2 cellular contexts compared by ENCODE assay signal in the genomic region with DNA sequence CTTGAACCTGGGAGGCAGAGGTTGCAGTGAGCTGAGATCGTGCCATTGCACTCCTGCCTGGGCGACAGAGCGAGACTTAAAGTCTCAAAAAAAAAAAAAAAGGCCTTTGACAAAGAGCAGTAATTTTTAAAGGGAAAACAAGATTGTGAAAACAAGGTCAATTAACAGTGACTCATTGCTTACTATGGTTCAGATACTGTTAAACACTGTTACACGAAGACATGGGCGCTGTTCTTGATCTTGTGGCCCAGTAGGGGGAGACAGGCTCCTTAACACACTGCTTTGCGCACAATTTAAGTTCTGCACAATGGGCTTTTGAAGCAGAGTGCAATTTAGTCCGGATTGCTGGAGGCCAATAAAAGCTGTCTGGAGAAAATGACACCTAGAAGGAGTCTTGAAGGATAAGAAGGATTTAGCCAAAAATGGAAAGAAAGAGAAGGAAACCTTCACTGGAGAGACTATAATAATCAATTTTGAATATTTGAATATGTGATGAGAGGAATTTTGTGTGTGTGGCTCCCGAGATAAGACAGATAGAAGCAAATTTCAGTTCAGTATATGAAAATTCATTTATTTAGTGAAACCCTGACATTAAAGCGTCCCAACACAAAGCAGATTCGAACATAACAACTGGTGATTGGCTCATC.
A peak's percentile ranks its signal among the peaks of the same experiment; 100 is the strongest.
TF ChIP-seq lines count a peak whose summit lies in the region.

No MANE protein-coding gene starts in this region.

TF ChIP-seq in SK-N-SH, 30 proteins besides CTCF, POLR2A, EP300 and RAD21:
- TF ChIP-seq JUND (IDR thresholded peaks at IDR 0.05) = no peak
- TF ChIP-seq, protein P1, sequence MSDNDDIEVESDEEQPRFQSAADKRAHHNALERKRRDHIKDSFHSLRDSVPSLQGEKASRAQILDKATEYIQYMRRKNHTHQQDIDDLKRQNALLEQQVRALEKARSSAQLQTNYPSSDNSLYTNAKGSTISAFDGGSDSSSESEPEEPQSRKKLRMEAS (IDR thresholded peaks at IDR 0.05; ENCODE audit: low read depth) = no peak
- no peak for TF ChIP-seq SIN3A (IDR thresholded peaks at IDR 0.05; ENCODE audit: borderline replicate concordance, low read depth, low read length)
- peak; percentile 48 for TF ChIP-seq SMC3 (IDR thresholded peaks at IDR 0.05; ENCODE audit: low read depth, low read length)

TF ChIP-seq in K562, 482 proteins besides CTCF, POLR2A, EP300 and RAD21 (continues in another document):
- no peak for TF ChIP-seq ZNF232 (CRISPR knock-in tag; IDR thresholded peaks at IDR 0.05)
- TF ChIP-seq ZNF408 (CRISPR knock-in tag; IDR thresholded peaks at IDR 0.05; ENCODE audit: low read depth) = no peak
- no peak for TF ChIP-seq SETDB1 (IDR thresholded peaks at IDR 0.05; ENCODE audit: low read length)
- TF ChIP-seq, protein P2, sequence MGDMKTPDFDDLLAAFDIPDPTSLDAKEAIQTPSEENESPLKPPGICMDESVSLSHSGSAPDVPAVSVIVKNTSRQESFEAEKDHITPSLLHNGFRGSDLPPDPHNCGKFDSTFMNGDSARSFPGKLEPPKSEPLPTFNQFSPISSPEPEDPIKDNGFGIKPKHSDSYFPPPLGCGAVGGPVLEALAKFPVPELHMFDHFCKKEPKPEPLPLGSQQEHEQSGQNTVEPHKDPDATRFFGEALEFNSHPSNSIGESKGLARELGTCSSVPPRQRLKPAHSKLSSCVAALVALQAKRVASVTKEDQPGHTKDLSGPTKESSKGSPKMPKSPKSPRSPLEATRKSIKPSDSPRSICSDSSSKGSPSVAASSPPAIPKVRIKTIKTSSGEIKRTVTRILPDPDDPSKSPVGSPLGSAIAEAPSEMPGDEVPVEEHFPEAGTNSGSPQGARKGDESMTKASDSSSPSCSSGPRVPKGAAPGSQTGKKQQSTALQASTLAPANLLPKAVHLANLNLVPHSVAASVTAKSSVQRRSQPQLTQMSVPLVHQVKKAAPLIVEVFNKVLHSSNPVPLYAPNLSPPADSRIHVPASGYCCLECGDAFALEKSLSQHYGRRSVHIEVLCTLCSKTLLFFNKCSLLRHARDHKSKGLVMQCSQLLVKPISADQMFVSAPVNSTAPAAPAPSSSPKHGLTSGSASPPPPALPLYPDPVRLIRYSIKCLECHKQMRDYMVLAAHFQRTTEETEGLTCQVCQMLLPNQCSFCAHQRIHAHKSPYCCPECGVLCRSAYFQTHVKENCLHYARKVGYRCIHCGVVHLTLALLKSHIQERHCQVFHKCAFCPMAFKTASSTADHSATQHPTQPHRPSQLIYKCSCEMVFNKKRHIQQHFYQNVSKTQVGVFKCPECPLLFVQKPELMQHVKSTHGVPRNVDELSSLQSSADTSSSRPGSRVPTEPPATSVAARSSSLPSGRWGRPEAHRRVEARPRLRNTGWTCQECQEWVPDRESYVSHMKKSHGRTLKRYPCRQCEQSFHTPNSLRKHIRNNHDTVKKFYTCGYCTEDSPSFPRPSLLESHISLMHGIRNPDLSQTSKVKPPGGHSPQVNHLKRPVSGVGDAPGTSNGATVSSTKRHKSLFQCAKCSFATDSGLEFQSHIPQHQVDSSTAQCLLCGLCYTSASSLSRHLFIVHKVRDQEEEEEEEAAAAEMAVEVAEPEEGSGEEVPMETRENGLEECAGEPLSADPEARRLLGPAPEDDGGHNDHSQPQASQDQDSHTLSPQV (IDR thresholded peaks at IDR 0.05) = no peak
- peak; percentile 77 for TF ChIP-seq JUND (IDR thresholded peaks at IDR 0.05; ENCODE audit: borderline replicate concordance, low read depth, low read length)
- TF ChIP-seq JUND (tag; IDR thresholded peaks at IDR 0.05; ENCODE audit: borderline replicate concordance, low read depth, low read length) = peak; percentile 78; the same call in 1 of the 3 replicates
- no peak for TF ChIP-seq ERF (CRISPR knock-in tag; IDR thresholded peaks at IDR 0.05)
- TF ChIP-seq, protein P3, sequence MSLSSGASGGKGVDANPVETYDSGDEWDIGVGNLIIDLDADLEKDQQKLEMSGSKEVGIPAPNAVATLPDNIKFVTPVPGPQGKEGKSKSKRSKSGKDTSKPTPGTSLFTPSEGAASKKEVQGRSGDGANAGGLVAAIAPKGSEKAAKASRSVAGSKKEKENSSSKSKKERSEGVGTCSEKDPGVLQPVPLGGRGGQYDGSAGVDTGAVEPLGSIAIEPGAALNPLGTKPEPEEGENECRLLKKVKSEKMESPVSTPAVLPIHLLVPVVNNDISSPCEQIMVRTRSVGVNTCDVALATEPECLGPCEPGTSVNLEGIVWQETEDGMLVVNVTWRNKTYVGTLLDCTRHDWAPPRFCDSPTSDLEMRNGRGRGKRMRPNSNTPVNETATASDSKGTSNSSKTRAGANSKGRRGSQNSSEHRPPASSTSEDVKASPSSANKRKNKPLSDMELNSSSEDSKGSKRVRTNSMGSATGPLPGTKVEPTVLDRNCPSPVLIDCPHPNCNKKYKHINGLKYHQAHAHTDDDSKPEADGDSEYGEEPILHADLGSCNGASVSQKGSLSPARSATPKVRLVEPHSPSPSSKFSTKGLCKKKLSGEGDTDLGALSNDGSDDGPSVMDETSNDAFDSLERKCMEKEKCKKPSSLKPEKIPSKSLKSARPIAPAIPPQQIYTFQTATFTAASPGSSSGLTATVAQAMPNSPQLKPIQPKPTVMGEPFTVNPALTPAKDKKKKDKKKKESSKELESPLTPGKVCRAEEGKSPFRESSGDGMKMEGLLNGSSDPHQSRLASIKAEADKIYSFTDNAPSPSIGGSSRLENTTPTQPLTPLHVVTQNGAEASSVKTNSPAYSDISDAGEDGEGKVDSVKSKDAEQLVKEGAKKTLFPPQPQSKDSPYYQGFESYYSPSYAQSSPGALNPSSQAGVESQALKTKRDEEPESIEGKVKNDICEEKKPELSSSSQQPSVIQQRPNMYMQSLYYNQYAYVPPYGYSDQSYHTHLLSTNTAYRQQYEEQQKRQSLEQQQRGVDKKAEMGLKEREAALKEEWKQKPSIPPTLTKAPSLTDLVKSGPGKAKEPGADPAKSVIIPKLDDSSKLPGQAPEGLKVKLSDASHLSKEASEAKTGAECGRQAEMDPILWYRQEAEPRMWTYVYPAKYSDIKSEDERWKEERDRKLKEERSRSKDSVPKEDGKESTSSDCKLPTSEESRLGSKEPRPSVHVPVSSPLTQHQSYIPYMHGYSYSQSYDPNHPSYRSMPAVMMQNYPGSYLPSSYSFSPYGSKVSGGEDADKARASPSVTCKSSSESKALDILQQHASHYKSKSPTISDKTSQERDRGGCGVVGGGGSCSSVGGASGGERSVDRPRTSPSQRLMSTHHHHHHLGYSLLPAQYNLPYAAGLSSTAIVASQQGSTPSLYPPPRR (CRISPR knock-in tag; IDR thresholded peaks at IDR 0.05; ENCODE audit: borderline replicate concordance) = no peak
- TF ChIP-seq CREM (IDR thresholded peaks at IDR 0.05; ENCODE audit: low read depth) = peak; percentile 67; the same call in 1 of the 2 replicates
- TF ChIP-seq, protein P4, sequence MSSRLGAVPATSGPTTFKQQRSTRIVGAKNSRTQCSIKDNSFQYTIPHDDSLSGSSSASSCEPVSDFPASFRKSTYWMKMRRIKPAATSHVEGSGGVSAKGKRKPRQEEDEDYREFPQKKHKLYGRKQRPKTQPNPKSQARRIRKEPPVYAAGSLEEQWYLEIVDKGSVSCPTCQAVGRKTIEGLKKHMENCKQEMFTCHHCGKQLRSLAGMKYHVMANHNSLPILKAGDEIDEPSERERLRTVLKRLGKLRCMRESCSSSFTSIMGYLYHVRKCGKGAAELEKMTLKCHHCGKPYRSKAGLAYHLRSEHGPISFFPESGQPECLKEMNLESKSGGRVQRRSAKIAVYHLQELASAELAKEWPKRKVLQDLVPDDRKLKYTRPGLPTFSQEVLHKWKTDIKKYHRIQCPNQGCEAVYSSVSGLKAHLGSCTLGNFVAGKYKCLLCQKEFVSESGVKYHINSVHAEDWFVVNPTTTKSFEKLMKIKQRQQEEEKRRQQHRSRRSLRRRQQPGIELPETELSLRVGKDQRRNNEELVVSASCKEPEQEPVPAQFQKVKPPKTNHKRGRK (tag; IDR thresholded peaks at IDR 0.05) = no peak
- TF ChIP-seq, protein P5, sequence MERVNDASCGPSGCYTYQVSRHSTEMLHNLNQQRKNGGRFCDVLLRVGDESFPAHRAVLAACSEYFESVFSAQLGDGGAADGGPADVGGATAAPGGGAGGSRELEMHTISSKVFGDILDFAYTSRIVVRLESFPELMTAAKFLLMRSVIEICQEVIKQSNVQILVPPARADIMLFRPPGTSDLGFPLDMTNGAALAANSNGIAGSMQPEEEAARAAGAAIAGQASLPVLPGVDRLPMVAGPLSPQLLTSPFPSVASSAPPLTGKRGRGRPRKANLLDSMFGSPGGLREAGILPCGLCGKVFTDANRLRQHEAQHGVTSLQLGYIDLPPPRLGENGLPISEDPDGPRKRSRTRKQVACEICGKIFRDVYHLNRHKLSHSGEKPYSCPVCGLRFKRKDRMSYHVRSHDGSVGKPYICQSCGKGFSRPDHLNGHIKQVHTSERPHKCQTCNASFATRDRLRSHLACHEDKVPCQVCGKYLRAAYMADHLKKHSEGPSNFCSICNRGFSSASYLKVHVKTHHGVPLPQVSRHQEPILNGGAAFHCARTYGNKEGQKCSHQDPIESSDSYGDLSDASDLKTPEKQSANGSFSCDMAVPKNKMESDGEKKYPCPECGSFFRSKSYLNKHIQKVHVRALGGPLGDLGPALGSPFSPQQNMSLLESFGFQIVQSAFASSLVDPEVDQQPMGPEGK (CRISPR knock-in tag; IDR thresholded peaks at IDR 0.05; ENCODE audit: borderline replicate concordance) = no peak
- TF ChIP-seq NUFIP1 (IDR thresholded peaks at IDR 0.05; ENCODE audit: partially characterized antibody) = no peak
- no peak for TF ChIP-seq NFYB (IDR thresholded peaks at IDR 0.05; ENCODE audit: extremely low read depth, insufficient read length)
- no peak for TF ChIP-seq PRMT5 (CRISPR knock-in tag; IDR thresholded peaks at IDR 0.05)
- TF ChIP-seq, protein P6, sequence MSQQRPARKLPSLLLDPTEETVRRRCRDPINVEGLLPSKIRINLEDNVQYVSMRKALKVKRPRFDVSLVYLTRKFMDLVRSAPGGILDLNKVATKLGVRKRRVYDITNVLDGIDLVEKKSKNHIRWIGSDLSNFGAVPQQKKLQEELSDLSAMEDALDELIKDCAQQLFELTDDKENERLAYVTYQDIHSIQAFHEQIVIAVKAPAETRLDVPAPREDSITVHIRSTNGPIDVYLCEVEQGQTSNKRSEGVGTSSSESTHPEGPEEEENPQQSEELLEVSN (IDR thresholded peaks at IDR 0.05; ENCODE audit: borderline replicate concordance in 1 of 2, extremely low read depth in 1 of 2, insufficient read depth in 1 of 2, insufficient read length in 1 of 2, low read depth in 1 of 2, low read length in 1 of 2, poor library complexity in 1 of 2, severe bottlenecking in 1 of 2) = no peak
- TF ChIP-seq MXI1 (IDR thresholded peaks at IDR 0.05; ENCODE audit: low read depth, low read length) = no peak
- TF ChIP-seq TBP (optimal IDR thresholded peaks at IDR 0.05; ENCODE audit: low read depth, low read length) = no peak
- no peak for TF ChIP-seq CHD2 (IDR thresholded peaks at IDR 0.05; ENCODE audit: low read depth, low read length)
- TF ChIP-seq MAFG (tag; conservative IDR thresholded peaks at IDR 0.05) = no peak
- TF ChIP-seq POU5F1 (IDR thresholded peaks at IDR 0.05; ENCODE audit: borderline replicate concordance, low read depth, low read length, partially characterized antibody) = no peak
- TF ChIP-seq ZBTB1 (CRISPR knock-in tag; IDR thresholded peaks at IDR 0.05; ENCODE audit: borderline replicate concordance, low read depth) = no peak
- TF ChIP-seq ILK (tag; IDR thresholded peaks at IDR 0.05; ENCODE audit: borderline replicate concordance, low read depth) = no peak
- TF ChIP-seq MTA3 (IDR thresholded peaks at IDR 0.05; ENCODE audit: borderline replicate concordance) = peak; percentile 53; the same call in 1 of the 2 replicates
- no peak for TF ChIP-seq HNRNPL (IDR thresholded peaks at IDR 0.05; ENCODE audit: low read depth, low read length)
- TF ChIP-seq, protein P7, sequence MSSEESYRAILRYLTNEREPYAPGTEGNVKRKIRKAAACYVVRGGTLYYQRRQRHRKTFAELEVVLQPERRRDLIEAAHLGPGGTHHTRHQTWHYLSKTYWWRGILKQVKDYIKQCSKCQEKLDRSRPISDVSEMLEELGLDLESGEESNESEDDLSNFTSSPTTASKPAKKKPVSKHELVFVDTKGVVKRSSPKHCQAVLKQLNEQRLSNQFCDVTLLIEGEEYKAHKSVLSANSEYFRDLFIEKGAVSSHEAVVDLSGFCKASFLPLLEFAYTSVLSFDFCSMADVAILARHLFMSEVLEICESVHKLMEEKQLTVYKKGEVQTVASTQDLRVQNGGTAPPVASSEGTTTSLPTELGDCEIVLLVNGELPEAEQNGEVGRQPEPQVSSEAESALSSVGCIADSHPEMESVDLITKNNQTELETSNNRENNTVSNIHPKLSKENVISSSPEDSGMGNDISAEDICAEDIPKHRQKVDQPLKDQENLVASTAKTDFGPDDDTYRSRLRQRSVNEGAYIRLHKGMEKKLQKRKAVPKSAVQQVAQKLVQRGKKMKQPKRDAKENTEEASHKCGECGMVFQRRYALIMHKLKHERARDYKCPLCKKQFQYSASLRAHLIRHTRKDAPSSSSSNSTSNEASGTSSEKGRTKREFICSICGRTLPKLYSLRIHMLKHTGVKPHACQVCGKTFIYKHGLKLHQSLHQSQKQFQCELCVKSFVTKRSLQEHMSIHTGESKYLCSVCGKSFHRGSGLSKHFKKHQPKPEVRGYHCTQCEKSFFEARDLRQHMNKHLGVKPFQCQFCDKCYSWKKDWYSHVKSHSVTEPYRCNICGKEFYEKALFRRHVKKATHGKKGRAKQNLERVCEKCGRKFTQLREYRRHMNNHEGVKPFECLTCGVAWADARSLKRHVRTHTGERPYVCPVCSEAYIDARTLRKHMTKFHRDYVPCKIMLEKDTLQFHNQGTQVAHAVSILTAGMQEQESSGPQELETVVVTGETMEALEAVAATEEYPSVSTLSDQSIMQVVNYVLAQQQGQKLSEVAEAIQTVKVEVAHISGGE (CRISPR knock-in tag; IDR thresholded peaks at IDR 0.05) = no peak
- no peak for TF ChIP-seq NR2C2 (CRISPR knock-in tag; IDR thresholded peaks at IDR 0.05)
- TF ChIP-seq NR2C2 (tag; IDR thresholded peaks at IDR 0.05) = no peak
- TF ChIP-seq, protein P8, sequence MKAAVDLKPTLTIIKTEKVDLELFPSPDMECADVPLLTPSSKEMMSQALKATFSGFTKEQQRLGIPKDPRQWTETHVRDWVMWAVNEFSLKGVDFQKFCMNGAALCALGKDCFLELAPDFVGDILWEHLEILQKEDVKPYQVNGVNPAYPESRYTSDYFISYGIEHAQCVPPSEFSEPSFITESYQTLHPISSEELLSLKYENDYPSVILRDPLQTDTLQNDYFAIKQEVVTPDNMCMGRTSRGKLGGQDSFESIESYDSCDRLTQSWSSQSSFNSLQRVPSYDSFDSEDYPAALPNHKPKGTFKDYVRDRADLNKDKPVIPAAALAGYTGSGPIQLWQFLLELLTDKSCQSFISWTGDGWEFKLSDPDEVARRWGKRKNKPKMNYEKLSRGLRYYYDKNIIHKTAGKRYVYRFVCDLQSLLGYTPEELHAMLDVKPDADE (conservative IDR thresholded peaks at IDR 0.05; ENCODE audit: control insufficient read depth, low read depth, low read length) = no peak
- no peak for TF ChIP-seq MYNN (IDR thresholded peaks at IDR 0.05)
- no peak for TF ChIP-seq MYNN (CRISPR knock-in tag; IDR thresholded peaks at IDR 0.05)
- TF ChIP-seq ASH1L (IDR thresholded peaks at IDR 0.05; ENCODE audit: borderline replicate concordance, low read depth, partially characterized antibody) = no peak
